In the genomic region with DNA sequence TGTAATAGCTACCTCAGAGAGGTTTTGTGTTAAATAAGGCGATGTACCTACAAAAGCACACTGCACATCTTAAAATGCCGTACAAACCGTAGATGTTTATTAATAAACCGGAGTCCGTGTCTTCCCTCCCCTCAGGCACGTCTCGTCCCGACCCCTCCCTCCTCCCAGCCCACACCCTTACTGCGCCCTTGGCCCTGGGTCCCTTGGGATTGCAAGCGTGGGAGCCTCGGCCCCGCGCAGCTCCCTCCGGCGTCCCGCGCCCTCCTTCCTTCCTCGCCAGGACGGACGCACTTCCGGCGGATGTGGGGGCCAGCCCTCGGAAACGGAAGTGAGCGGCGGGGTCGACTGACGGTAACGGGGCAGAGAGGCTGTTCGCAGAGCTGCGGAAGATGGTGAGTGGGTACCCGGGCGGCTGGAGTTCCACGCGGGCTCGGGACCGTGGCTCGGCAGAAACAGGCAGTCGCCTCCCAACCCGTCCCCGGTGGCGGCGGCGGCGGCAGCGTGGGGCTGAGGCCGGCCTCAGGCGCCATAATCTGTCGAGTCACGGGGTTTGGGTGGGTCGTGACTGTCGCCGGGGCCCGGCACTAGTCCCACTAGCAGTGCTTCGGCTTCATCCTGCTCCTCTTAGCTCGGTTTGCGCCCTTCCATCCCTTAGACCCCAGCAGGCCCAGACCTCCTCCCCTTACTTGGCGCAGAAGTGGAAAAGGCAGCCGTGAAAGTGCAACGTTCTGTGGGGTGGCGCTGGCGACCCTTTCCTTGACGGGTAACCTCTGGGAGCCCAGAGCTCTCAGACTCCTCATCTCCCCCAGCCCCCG, we compare ENCODE assay signal across 1 cellular context.
TF ChIP-seq lines count a peak whose summit lies in the region.

A gene with protein sequence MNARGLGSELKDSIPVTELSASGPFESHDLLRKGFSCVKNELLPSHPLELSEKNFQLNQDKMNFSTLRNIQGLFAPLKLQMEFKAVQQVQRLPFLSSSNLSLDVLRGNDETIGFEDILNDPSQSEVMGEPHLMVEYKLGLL (plus strand): TSS at position 335 of the 815 bp plus-strand sequence. CDS start 55 bp downstream, at position 390.

TF ChIP-seq in H1, 55 proteins besides CTCF, POLR2A, EP300 and RAD21 (continued from another document):
- no peak for TF ChIP-seq RFX5 (IDR thresholded peaks at IDR 0.05; ENCODE audit: borderline replicate concordance, low read depth, low read length)
- TF ChIP-seq TBP (IDR thresholded peaks at IDR 0.05; ENCODE audit: low read depth, low read length) = peak; percentile 37; the same call in 1 of the 2 replicates
- peak; percentile 59; the same call in 1 of the 2 replicates for TF ChIP-seq BACH1 (IDR thresholded peaks at IDR 0.05; ENCODE audit: low read length)
- TF ChIP-seq POLR2AphosphoS5 (IDR thresholded peaks at IDR 0.05; ENCODE audit: low read depth, low read length) = peak; percentile 89
- TF ChIP-seq CBX5 (IDR thresholded peaks at IDR 0.05; ENCODE audit: low read depth, low read length) = no peak
- TF ChIP-seq, protein P1, sequence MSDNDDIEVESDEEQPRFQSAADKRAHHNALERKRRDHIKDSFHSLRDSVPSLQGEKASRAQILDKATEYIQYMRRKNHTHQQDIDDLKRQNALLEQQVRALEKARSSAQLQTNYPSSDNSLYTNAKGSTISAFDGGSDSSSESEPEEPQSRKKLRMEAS (IDR thresholded peaks at IDR 0.05) = peak; percentile 67; the same call in 1 of the 2 replicates
- no peak for TF ChIP-seq CEBPB (IDR thresholded peaks at IDR 0.05; ENCODE audit: low read depth, low read length)
- peak; percentile 42 to 64; a peak in 1 of 4 replicates for TF ChIP-seq HDAC2 (IDR thresholded peaks at IDR 0.05; ENCODE audit: borderline replicate concordance in 1 of 2, low read depth in 2 of 2, low read length in 2 of 2)
- peak; percentile 96 for TF ChIP-seq GABPA (IDR thresholded peaks at IDR 0.05; ENCODE audit: borderline replicate concordance, insufficient read depth, low read length)
- TF ChIP-seq ASH2L (IDR thresholded peaks at IDR 0.05; ENCODE audit: low read length) = peak; percentile 90
- no peak for TF ChIP-seq TCF12 (IDR thresholded peaks at IDR 0.05; ENCODE audit: low read depth, low read length)
